In the genomic region with DNA sequence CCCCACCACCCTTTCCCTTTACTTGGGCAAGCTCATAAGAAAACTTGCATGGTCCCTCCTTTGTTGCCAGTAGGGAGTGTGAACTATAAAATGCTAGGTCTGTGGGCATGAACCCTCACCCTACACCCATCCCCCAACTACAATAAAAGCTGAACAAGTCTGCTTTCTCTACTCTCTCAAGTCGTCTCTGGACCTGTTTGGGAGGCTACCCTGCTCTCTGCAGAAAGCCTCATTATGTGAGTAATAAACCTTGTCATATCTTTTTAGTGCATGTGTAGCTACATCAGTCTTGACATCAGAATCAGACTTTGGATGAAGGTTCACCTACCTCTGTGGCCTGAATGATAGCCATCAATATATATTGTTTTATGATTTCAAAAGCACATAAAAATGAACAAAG, we compare ENCODE assay signal across 20 cellular contexts.
"Had no signal": no experiment of that assay in that cellular context is flagged by ENCODE, and none has a peak within 500 bp of the region (broad histone marks: within the 10 kb centered on the region; RNA-seq: fewer than 3 reads in every experiment).

No MANE protein-coding gene starts in this region.

- DNase-seq: effector memory CD8-positive, alpha-beta T cell; esophagus squamous epithelium; foreskin fibroblast; glutamatergic neuron; kidney; left cardiac atrium; left ventricle myocardium superior; mesendoderm; natural killer cell; nucleus accumbens; ovary; right lobe of liver; spleen; stimulated activated CD4-positive, alpha-beta T cell treated with anti-CD3 and anti-CD28 coated beads, Interleukin-15, amount 100 ng/mL, for 24 hours; stimulated activated CD4-positive, alpha-beta T cell treated with anti-CD3 and anti-CD28 coated beads, Interleukin-2, amount 100 ng/mL, for 24 hours; stimulated activated CD4-positive, alpha-beta T cell treated with anti-CD3 and anti-CD28 coated beads, Interleukin-4, amount 100 ng/mL, for 4 hours; stimulated activated naive CD4-positive, alpha-beta T cell treated with Interleukin-2 at 50 U/mL for 16 hours had no signal

- H3K27me3 ChIP-seq: esophagus squamous epithelium, gastroesophageal sphincter, ovary, right lobe of liver had no signal

- H3K27ac ChIP-seq: esophagus squamous epithelium, gastroesophageal sphincter, ovary, right lobe of liver, spleen had no signal

- H3K9me3 ChIP-seq: esophagus squamous epithelium, gastroesophageal sphincter, ovary, right lobe of liver, spleen had no signal

- H3K4me1 ChIP-seq: gastroesophageal sphincter, right lobe of liver had no signal

- ATAC-seq: effector memory CD8-positive, alpha-beta T cell; gastroesophageal sphincter; left cardiac atrium; left ventricle myocardium superior; natural killer cell; right lobe of liver had no signal

- H3K36me3 ChIP-seq: esophagus squamous epithelium, gastroesophageal sphincter, ovary, right lobe of liver, spleen had no signal

- H3K4me3 ChIP-seq: esophagus squamous epithelium, gastroesophageal sphincter, lung, ovary, right lobe of liver, spleen had no signal

- FAIRE-seq: kidney, urothelium cell line had no signal
